In genomic region chr7:151678227-151678604, GRCh38 we compare ENCODE assay signal across 21 cellular contexts.
DNase-seq lines count a peak whose midpoint lies in the region; ATAC-seq, FAIRE-seq and TF ChIP-seq lines count a peak whose summit lies in the region.
"Had no signal": no experiment of that assay in that cellular context is flagged by ENCODE, and none has a peak within 500 bp of the region (broad histone marks: within the 10 kb centered on the region; RNA-seq: fewer than 3 reads in every experiment).

No MANE protein-coding gene starts in this region.

- H3K27me3 ChIP-seq in BLaER1 (no peaks in the 10 kb centered on the region), PC-9 (ENCODE audit: insufficient read depth, low read depth) (no peaks in the 10 kb centered on the region), left ventricle myocardium inferior (ENCODE audit: low read depth) (no peaks in the 10 kb centered on the region), pancreas (no peaks in the 10 kb centered on the region)
- H3K27me3 ChIP-seq: brain microvascular endothelial cell, colonic mucosa, transverse colon had no signal

- CTCF ChIA-PET in PC-9 (lab: Charles Lee): interaction anchor here (1.0 kb wide), 1 partner anchor 14 kb away, joined by 4 read pairs; no protein-coding TSS in a partner anchor

- peaks cover 12% of the 10 kb centered on the region; the same call in 1 of the 2 replicates for H3F3A ChIP-seq in PC-9 (ENCODE audit: insufficient read depth, low read depth)

- H2AFZ ChIP-seq in PC-9: no peak overlapping the region

- H3K36me3 ChIP-seq in BLaER1: peaks cover 5% of the 10 kb centered on the region; the same call in 1 of the 2 replicates
- H3K36me3 ChIP-seq in PC-9 (ENCODE audit: low read depth): no peaks in the 10 kb centered on the region
- peaks cover 15% of the 10 kb centered on the region for H3K36me3 ChIP-seq in left ventricle myocardium inferior
- no peaks in the 10 kb centered on the region for H3K36me3 ChIP-seq in pancreas
- H3K36me3 ChIP-seq: brain microvascular endothelial cell, colonic mucosa, transverse colon had no signal

- H3K4me3 ChIP-seq in BLaER1 (no peak overlapping the region), PC-9 (no peak overlapping the region), left ventricle myocardium inferior (no peak overlapping the region), pancreas (no peak overlapping the region)
- H3K4me3 ChIP-seq: colonic mucosa, skin epidermis, transverse colon had no signal

- TF ChIP-seq CTCF in PC-9 (conservative IDR thresholded peaks at IDR 0.05): no peak
- no peak for TF ChIP-seq CTCF in left ventricle myocardium inferior (IDR thresholded peaks at IDR 0.05; ENCODE audit: borderline replicate concordance)
- no peak for TF ChIP-seq CTCF in pancreas (IDR thresholded peaks at IDR 0.05)

- POLR2A ChIA-PET in PC-9 (lab: Charles Lee; ENCODE audit: unreplicated experiment): no interaction called here

- H3K9me3 ChIP-seq in BLaER1 (no peaks in the 10 kb centered on the region), PC-9 (ENCODE audit: insufficient read depth, low read depth) (no peaks in the 10 kb centered on the region), left ventricle myocardium inferior (replicated peaks) (no peaks in the 10 kb centered on the region), pancreas (no peaks in the 10 kb centered on the region)
- H3K9me3 ChIP-seq: colonic mucosa, transverse colon had no signal

- H3K9ac ChIP-seq in BLaER1: no peak overlapping the region

- intact Hi-C loops in PC-9 (cut with micrococcal nuclease; ENCODE audit: unreplicated experiment) (no loop called here), left ventricle myocardium inferior (cut with micrococcal nuclease) (no loop called here), pancreas (cut with DNase I) (no loop called here)

- H3K4me2 ChIP-seq in BLaER1 (peak overlapping the region; percentile 64), PC-9 (no peak overlapping the region)

- no TSS peak for BruUV-seq in PC-9 (replicated peaks; lab: Mats Ljungman, UMichigan)

- H3K9me2 ChIP-seq in PC-9 (ENCODE audit: insufficient read depth): no peaks in the 10 kb centered on the region

- ATAC-seq in pancreas (peak in 1 of 4 donors; percentile 2), HG02938 (IDR thresholded peaks at IDR 0.05; ENCODE audit: unreplicated experiment) (no peak), HG02571 (IDR thresholded peaks at IDR 0.05; ENCODE audit: unreplicated experiment) (no peak)
- ATAC-seq: HCT116, SK-N-SH treated with all-trans-retinoic acid at 6 μM for 48 hours had no signal

- FAIRE-seq in pancreas (lab: Jason Lieb, UNC): no peak

- no peaks in the 10 kb centered on the region for H3K79me2 ChIP-seq in PC-9 (ENCODE audit: low read depth)

- H3K4me1 ChIP-seq in BLaER1 (peaks cover 49% of the 10 kb centered on the region), PC-9 (replicated peaks; ENCODE audit: insufficient read depth) (peaks cover 20% of the 10 kb centered on the region), left ventricle myocardium inferior (peaks cover 58% of the 10 kb centered on the region), pancreas (peaks cover 8 to 10% (median 10%) of the 10 kb centered on the region in 3 donors)
- H3K4me1 ChIP-seq: colonic mucosa had no signal

- H3K27ac ChIP-seq in BLaER1: peak overlapping the region; percentile 44; the same call in 1 of the 2 replicates
- H3K27ac ChIP-seq in PC-9: peak overlapping the region; percentile 83; the same call in 1 of the 2 replicates
- H3K27ac ChIP-seq in left ventricle myocardium inferior (replicated peaks): peak overlapping the region; percentile 64
- peak overlapping the region in 3 of 4 donors; percentile 19 to 47 (median 35) for H3K27ac ChIP-seq in pancreas
- H3K27ac ChIP-seq: brain microvascular endothelial cell, colonic mucosa, transverse colon had no signal

- no peaks in the 10 kb centered on the region for H4K20me1 ChIP-seq in BLaER1
- no peaks in the 10 kb centered on the region for H4K20me1 ChIP-seq in PC-9 (ENCODE audit: insufficient read depth)

- DNase-seq in PC-9: peak in 1 of 2 experiments; percentile 29
- DNase-seq in left ventricle myocardium inferior: no peak
- peak in 1 of 6 donors; percentile 35 for DNase-seq in pancreas
- DNase-seq in NCI-H1417 (lab: John Stamatoyannopoulos, UW): no peak
- DNase-seq: activated CD4-positive, alpha-beta T cell treated with anti-CD3 and anti-CD28 coated beads for 4 hours; activated gamma-delta T cell treated with Interleukin-2 at 50 U/mL for 16 hours; brain microvascular endothelial cell; colonic mucosa; DMS79 treated with DMSO at 0.1 percent for 48 hours; effector CD8-positive, alpha-beta T cell; KG1; NCI-H1436; NCI-H774; T-helper 2 cell; transverse colon had no signal

- WGBS in pancreas, 2 donors: 88 to 89% methylated on average over 6 of the region's 6 CpGs
